ENCODE assay signal across 22 cellular contexts in genomic region chr2:78011251-78011650, GRCh38.
"Had no signal": no experiment of that assay in that cellular context is flagged by ENCODE, and none has a peak within 500 bp of the region (broad histone marks: within the 10 kb centered on the region; RNA-seq: fewer than 3 reads in every experiment).

No MANE protein-coding gene starts in this region.

- ATAC-seq: activated CD8-positive, alpha-beta T cell treated with anti-CD3 and anti-CD28 coated beads for 36 hours; activated naive CD4-positive, alpha-beta T cell treated with anti-CD3 and anti-CD28 coated beads, Interleukin-2, amount 50 U/mL, for 72 hours had no signal

- DNase-seq: activated CD4-positive, alpha-beta T cell treated with anti-CD3 and anti-CD28 coated beads, Interleukin-2, amount 10 ng/mL, durations not matched to agents 24 days and 14 days; activated CD4-positive, alpha-beta T cell treated with anti-CD3 and anti-CD28 coated beads, Interleukin-2, amount 50 U/mL, for 4 hours; activated CD8-positive, alpha-beta T cell treated with anti-CD3 and anti-CD28 coated beads for 36 hours; activated gamma-delta T cell; activated naive CD4-positive, alpha-beta T cell treated with Interleukin-2 at 50 U/mL for 16 hours; activated T-cell treated with anti-CD3 and anti-CD28 coated beads, Interleukin-2, amount 50 U/mL, for 24 hours; adrenal gland; central memory CD4-positive, alpha-beta T cell; Karpas-422; KBM-7; NCI-H1105; NCI-H1417 treated with DMSO at 0.1 percent for 48 hours; NCI-H187 treated with DMSO at 0.1 percent for 48 hours; NCI-H2081 treated with DMSO at 0.1 percent for 48 hours; NCI-H226; NCI-H446 treated with DMSO at 0.1 percent for 48 hours; NCI-H524; NCI-H748 treated with DMSO at 0.1 percent for 48 hours; NK-92 treated with Interleukin-12 subunit alpha and Interleukin-12 subunit beta, amount 100 ng/mL, for 24 hours; PC-9; Right ventricle myocardium superior had no signal
